ENCODE assay signal across 16 cellular contexts in genomic region chr5:160357861-160358411, GRCh38. TPM values are rescaled to one million over a fixed set of nuclear protein-coding genes. Genes with fewer than 3 reads are reported as not detected.
A peak's percentile ranks its signal among the peaks of the same experiment; 100 is the strongest.
DNase-seq lines count a peak whose midpoint lies in the region; ATAC-seq lines count a peak whose summit lies in the region.
"Had no signal": no experiment of that assay in that cellular context is flagged by ENCODE, and none has a peak within 500 bp of the region (broad histone marks: within the 10 kb centered on the region; RNA-seq: fewer than 3 reads in every experiment).

No MANE protein-coding gene starts in this region.

- ATAC-seq in sciatic nerve: peak; percentile 88
- no peak for ATAC-seq in HG02852 (IDR thresholded peaks at IDR 0.05; ENCODE audit: unreplicated experiment)
- no peak for ATAC-seq in activated CD4-positive, CD25-positive, alpha-beta regulatory T cell treated with anti-CD3 and anti-CD28 coated beads, Interleukin-2, amount 50 U/mL, for 24 hours
- ATAC-seq: naive thymus-derived CD4-positive, alpha-beta T cell; PC-3 had no signal

- DNase-seq in C1 segment of cervical spinal cord (lab: John Stamatoyannopoulos, UW): peak in 9 of 14 donors; percentile 10 to 87 (median 34)
- peak; percentile 82 for DNase-seq in cerebellar cortex (ENCODE audit: low spot score)
- DNase-seq in left kidney (ENCODE audit: low read depth, low spot score): peak; percentile 45
- peak; percentile 67 for DNase-seq in sciatic nerve (ENCODE audit: low spot score)
- DNase-seq in NCI-H2227 (lab: John Stamatoyannopoulos, UW; ENCODE audit: unreplicated experiment): no peak
- DNase-seq in globus pallidus (ENCODE audit: low spot score): no peak
- DNase-seq: activated CD4-positive, alpha-beta T cell treated with anti-CD3 and anti-CD28 coated beads, Interleukin-2, amount 50 U/mL, for 1 hour; DMS153; erythroblast; naive thymus-derived CD4-positive, alpha-beta T cell; PC-3; stimulated activated CD4-positive, alpha-beta T cell treated with anti-CD3 and anti-CD28 coated beads, Interleukin-12 subunit alpha, Interleukin-12 subunit beta, amount 100 ng/mL, for 4 hours had no signal

- intact Hi-C loops in sciatic nerve (cut with DNase I): no loop called here

RNA-seq across cellular contexts. Expression of gene C1QTNF2, which starts 12.5 kb away (rescaled TPM):
- total RNA-seq in sciatic nerve: 4.9 TPM
- total RNA-seq: cardiac muscle cell; MCF 10A; naive thymus-derived CD4-positive, alpha-beta T cell had no signal

RNA-seq across cellular contexts. Expression of gene FAM200C, which starts 41.9 kb away (rescaled TPM):
- total RNA-seq in sciatic nerve: 10.8 TPM

RNA-seq across cellular contexts. Expression of gene CCNJL, which starts 45.6 kb away (rescaled TPM):
- total RNA-seq in sciatic nerve: 3.3 TPM

Comparison
In these comparisons a context has a peak if more than half of its experiments do, and no peak if none do; other contexts are left out.
1. DNase-seq: peak in C1 segment of cervical spinal cord (9 of 14), cerebellar cortex (single experiment), left kidney (single experiment) and sciatic nerve (single experiment); none in NCI-H2227 (single experiment) and globus pallidus (single experiment).